16 cellular contexts compared by ENCODE assay signal in genomic region chr10:97018251-97019212, GRCh38.
"Had no signal": no experiment of that assay in that cellular context is flagged by ENCODE, and none has a peak within 500 bp of the region (broad histone marks: within the 10 kb centered on the region; RNA-seq: fewer than 3 reads in every experiment).

No MANE protein-coding gene starts in this region.

- H3K27me3 ChIP-seq: adrenal gland, gastroesophageal sphincter had no signal

- H3K27ac Mint-ChIP-seq: mesothelial cell of epicardium had no signal

- H3K27ac ChIP-seq: adrenal gland, gastroesophageal sphincter, lower lobe of right lung, parathyroid adenoma, skin epidermis had no signal

- H3K36me3 ChIP-seq: adrenal gland, gastroesophageal sphincter, lower lobe of right lung had no signal

- H3K4me3 ChIP-seq: adrenal gland, gastroesophageal sphincter, lower lobe of right lung, skin epidermis had no signal

- H3K79me2 ChIP-seq: parathyroid adenoma had no signal

- DNase-seq: activated T-cell treated with anti-CD3 and anti-CD28 coated beads, Interleukin-2, amount 50 U/mL, for 4 hours; adrenal gland; left colon; lower lobe of right lung; stimulated activated CD4-positive, alpha-beta T cell treated with anti-CD3 and anti-CD28 coated beads, Interleukin-15, amount 100 ng/mL, for 24 hours; stimulated activated CD4-positive, alpha-beta T cell treated with anti-CD3 and anti-CD28 coated beads, Interleukin-4, amount 100 ng/mL, for 1 hour; stimulated activated naive CD4-positive, alpha-beta T cell; substantia nigra; trophoblast cell had no signal

- H3K9me3 Mint-ChIP-seq: activated T-cell treated with anti-CD3 and anti-CD28 coated beads, Interleukin-2, amount 50 U/mL, for 4 hours; mesothelial cell of epicardium had no signal

- ATAC-seq: activated CD4-positive, CD25-positive, alpha-beta regulatory T cell treated with anti-CD3 and anti-CD28 coated beads, Interleukin-2, amount 50 U/mL, for 24 hours; activated T-cell treated with anti-CD3 and anti-CD28 coated beads, Interleukin-2, amount 50 U/mL, for 4 hours; gastroesophageal sphincter; left colon; lower lobe of right lung had no signal

- H3K4me3 Mint-ChIP-seq: activated T-cell treated with anti-CD3 and anti-CD28 coated beads, Interleukin-2, amount 50 U/mL, for 4 hours; mesothelial cell of epicardium had no signal

- H3K4me1 ChIP-seq: lower lobe of right lung, parathyroid adenoma had no signal

- H3K36me3 Mint-ChIP-seq: mesothelial cell of epicardium had no signal

- H2AFZ ChIP-seq: parathyroid adenoma had no signal

- H3K9ac ChIP-seq: parathyroid adenoma had no signal

- H3K9me3 ChIP-seq: adrenal gland, gastroesophageal sphincter, lower lobe of right lung had no signal

- FAIRE-seq: colon, endometrium had no signal
